In the genomic region with DNA sequence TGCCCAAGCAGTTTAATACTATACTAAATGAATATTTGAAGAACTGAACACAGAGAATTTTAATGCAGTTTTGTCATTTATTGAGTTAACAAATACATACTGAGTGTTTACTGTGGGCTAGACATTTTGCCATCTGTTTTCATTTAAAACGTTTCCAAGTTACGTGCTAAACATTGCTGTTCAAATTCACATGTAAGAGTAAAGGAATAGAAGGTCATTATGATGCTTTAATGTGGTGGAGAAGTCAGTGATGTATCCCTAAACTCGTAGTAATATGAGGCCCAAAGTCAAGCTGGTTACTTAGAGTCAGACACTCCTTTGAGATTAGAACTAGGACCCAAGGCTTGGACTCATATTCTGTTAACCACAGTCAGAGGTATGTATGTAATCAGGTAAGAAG, we compare ENCODE assay signal across 1 cellular context.
TF ChIP-seq lines count a peak whose summit lies in the region.

No MANE protein-coding gene starts in this region.

TF ChIP-seq in SK-N-SH treated with all-trans-retinoic acid at 6 μM for 48 hours, 23 proteins besides CTCF, POLR2A, EP300 and RAD21 (continued from another document):
- TF ChIP-seq TCF4 (CRISPR knock-in tag; IDR thresholded peaks at IDR 0.05; ENCODE audit: borderline replicate concordance) (no peak), CSDC2 (CRISPR knock-in tag; IDR thresholded peaks at IDR 0.05) (no peak), TOX (CRISPR knock-in tag; IDR thresholded peaks at IDR 0.05; ENCODE audit: borderline replicate concordance) (no peak), ZNF565 (CRISPR knock-in tag; conservative IDR thresholded peaks at IDR 0.05; ENCODE audit: low read depth) (no peak), BACH2 (CRISPR knock-in tag; IDR thresholded peaks at IDR 0.05; ENCODE audit: borderline replicate concordance) (no peak), ZNF8 (CRISPR knock-in tag; IDR thresholded peaks at IDR 0.05) (no peak), RARB (CRISPR knock-in tag; IDR thresholded peaks at IDR 0.05) (no peak), ZC3H10 (CRISPR knock-in tag; IDR thresholded peaks at IDR 0.05) (no peak)
- TF ChIP-seq, protein P1, sequence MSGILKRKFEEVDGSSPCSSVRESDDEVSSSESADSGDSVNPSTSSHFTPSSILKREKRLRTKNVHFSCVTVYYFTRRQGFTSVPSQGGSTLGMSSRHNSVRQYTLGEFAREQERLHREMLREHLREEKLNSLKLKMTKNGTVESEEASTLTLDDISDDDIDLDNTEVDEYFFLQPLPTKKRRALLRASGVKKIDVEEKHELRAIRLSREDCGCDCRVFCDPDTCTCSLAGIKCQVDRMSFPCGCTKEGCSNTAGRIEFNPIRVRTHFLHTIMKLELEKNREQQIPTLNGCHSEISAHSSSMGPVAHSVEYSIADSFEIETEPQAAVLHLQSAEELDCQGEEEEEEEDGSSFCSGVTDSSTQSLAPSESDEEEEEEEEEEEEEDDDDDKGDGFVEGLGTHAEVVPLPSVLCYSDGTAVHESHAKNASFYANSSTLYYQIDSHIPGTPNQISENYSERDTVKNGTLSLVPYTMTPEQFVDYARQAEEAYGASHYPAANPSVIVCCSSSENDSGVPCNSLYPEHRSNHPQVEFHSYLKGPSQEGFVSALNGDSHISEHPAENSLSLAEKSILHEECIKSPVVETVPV (CRISPR knock-in tag; IDR thresholded peaks at IDR 0.05), result no peak
